1 cellular context compared by ENCODE assay signal in genomic region chr1:28865997-28866650, GRCh38.
A peak's percentile ranks its signal among the peaks of the same experiment; 100 is the strongest.
TF ChIP-seq lines count a peak whose summit lies in the region.

No MANE protein-coding gene starts in this region.

TF ChIP-seq in K562, 482 proteins besides CTCF, POLR2A, EP300 and RAD21 (continued from another document):
- no peak for TF ChIP-seq NFIC (IDR thresholded peaks at IDR 0.05)
- TF ChIP-seq ZNF253 (CRISPR knock-in tag; conservative IDR thresholded peaks at IDR 0.05): no peak
- TF ChIP-seq, protein P1, sequence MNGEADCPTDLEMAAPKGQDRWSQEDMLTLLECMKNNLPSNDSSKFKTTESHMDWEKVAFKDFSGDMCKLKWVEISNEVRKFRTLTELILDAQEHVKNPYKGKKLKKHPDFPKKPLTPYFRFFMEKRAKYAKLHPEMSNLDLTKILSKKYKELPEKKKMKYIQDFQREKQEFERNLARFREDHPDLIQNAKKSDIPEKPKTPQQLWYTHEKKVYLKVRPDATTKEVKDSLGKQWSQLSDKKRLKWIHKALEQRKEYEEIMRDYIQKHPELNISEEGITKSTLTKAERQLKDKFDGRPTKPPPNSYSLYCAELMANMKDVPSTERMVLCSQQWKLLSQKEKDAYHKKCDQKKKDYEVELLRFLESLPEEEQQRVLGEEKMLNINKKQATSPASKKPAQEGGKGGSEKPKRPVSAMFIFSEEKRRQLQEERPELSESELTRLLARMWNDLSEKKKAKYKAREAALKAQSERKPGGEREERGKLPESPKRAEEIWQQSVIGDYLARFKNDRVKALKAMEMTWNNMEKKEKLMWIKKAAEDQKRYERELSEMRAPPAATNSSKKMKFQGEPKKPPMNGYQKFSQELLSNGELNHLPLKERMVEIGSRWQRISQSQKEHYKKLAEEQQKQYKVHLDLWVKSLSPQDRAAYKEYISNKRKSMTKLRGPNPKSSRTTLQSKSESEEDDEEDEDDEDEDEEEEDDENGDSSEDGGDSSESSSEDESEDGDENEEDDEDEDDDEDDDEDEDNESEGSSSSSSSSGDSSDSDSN (IDR thresholded peaks at IDR 0.05; ENCODE audit: borderline replicate concordance in 1 of 2, low read depth in 2 of 2, low read length in 2 of 2): no peak
- TF ChIP-seq ZMIZ1 (IDR thresholded peaks at IDR 0.05; ENCODE audit: low read depth in 2 of 2, low read length in 2 of 2): no peak
- TF ChIP-seq ZNF12 (CRISPR knock-in tag; IDR thresholded peaks at IDR 0.05): no peak
- no peak for TF ChIP-seq ZNF431 (CRISPR knock-in tag; IDR thresholded peaks at IDR 0.05)
- no peak for TF ChIP-seq HIVEP1 (CRISPR knock-in tag; IDR thresholded peaks at IDR 0.05)
- TF ChIP-seq ETV1 (tag; conservative IDR thresholded peaks at IDR 0.05; ENCODE audit: low read depth): no peak
- no peak for TF ChIP-seq PRPF4 (IDR thresholded peaks at IDR 0.05; ENCODE audit: insufficient read depth, low read depth, low read length, poor library complexity, severe bottlenecking)
- no peak for TF ChIP-seq ZNF384 (IDR thresholded peaks at IDR 0.05; ENCODE audit: low read depth, low read length)
- TF ChIP-seq HNRNPLL (IDR thresholded peaks at IDR 0.05; ENCODE audit: low read depth, low read length, poor library complexity, severe bottlenecking): no peak
- TF ChIP-seq HMGN3 (IDR thresholded peaks at IDR 0.05; ENCODE audit: borderline replicate concordance, extremely low read depth, insufficient read length, low read depth, low read length): no peak
- TF ChIP-seq CAMTA2 (CRISPR knock-in tag; conservative IDR thresholded peaks at IDR 0.05): no peak
- peak; percentile 61; the same call in 1 of the 2 replicates for TF ChIP-seq CTBP1 (IDR thresholded peaks at IDR 0.05; ENCODE audit: borderline replicate concordance)
- TF ChIP-seq, protein P2, sequence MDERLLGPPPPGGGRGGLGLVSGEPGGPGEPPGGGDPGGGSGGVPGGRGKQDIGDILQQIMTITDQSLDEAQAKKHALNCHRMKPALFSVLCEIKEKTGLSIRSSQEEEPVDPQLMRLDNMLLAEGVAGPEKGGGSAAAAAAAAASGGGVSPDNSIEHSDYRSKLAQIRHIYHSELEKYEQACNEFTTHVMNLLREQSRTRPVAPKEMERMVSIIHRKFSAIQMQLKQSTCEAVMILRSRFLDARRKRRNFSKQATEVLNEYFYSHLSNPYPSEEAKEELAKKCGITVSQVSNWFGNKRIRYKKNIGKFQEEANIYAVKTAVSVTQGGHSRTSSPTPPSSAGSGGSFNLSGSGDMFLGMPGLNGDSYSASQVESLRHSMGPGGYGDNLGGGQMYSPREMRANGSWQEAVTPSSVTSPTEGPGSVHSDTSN (CRISPR knock-in tag; IDR thresholded peaks at IDR 0.05; ENCODE audit: low read depth): 0 out of 2 replicates have a peak, but pooled peaks have one; percentile 10
- TF ChIP-seq, protein P2 (tag; conservative IDR thresholded peaks at IDR 0.05; ENCODE audit: low read depth): no peak
- TF ChIP-seq HDAC2 (IDR thresholded peaks at IDR 0.05): no peak
- no peak for TF ChIP-seq ZNF780A (CRISPR knock-in tag; IDR thresholded peaks at IDR 0.05)
- no peak for TF ChIP-seq AFF4 (CRISPR knock-in tag; IDR thresholded peaks at IDR 0.05)
- TF ChIP-seq, protein P3, sequence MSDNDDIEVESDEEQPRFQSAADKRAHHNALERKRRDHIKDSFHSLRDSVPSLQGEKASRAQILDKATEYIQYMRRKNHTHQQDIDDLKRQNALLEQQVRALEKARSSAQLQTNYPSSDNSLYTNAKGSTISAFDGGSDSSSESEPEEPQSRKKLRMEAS (CRISPR knock-in tag; IDR thresholded peaks at IDR 0.05): peak; percentile 25; the same call in 1 of the 2 replicates
- TF ChIP-seq SIX5 (IDR thresholded peaks at IDR 0.05; ENCODE audit: borderline replicate concordance in 1 of 2, insufficient read depth in 1 of 2, low read depth in 1 of 2, low read length in 2 of 2): no peak
- TF ChIP-seq, protein P4, sequence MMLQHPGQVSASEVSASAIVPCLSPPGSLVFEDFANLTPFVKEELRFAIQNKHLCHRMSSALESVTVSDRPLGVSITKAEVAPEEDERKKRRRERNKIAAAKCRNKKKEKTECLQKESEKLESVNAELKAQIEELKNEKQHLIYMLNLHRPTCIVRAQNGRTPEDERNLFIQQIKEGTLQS (IDR thresholded peaks at IDR 0.05): peak; percentile 31; the same call in 1 of the 2 replicates
- TF ChIP-seq, protein P4 (CRISPR knock-in tag; conservative IDR thresholded peaks at IDR 0.05): no peak
- TF ChIP-seq POU5F1 (IDR thresholded peaks at IDR 0.05; ENCODE audit: borderline replicate concordance, low read depth, low read length, partially characterized antibody): no peak
- TF ChIP-seq GABPA (tag; conservative IDR thresholded peaks at IDR 0.05; ENCODE audit: low read depth): no peak
- TF ChIP-seq ZNF354B (CRISPR knock-in tag; IDR thresholded peaks at IDR 0.05): no peak
